8 cellular contexts compared by ENCODE assay signal in the genomic region with DNA sequence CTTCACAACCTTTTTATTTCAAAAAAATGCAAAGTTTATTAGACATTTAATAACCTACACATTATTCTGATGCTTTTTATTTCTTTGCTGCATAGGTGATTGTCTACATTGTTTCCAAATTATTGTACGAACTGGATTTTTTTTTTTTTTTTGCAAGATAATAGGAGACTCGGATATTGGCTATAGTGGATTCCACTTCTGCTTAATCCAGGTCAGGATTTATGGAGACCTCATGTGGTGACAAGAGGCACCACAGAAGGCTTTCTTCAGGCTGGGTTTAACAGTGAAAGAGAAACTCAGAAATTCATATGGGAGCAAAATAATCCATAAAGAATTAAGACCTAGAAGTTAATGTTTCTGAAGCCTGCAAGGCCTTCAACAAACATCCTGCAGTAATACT. TPM values are rescaled to one million over a fixed set of nuclear protein-coding genes. Genes with fewer than 3 reads are reported as not detected.
DNase-seq lines count a peak whose midpoint lies in the region; ATAC-seq and TF ChIP-seq lines count a peak whose summit lies in the region.

No MANE protein-coding gene starts in this region.

- no TSS peak for BruUV-seq in PC-9 (replicated peaks; lab: Mats Ljungman, UMichigan)

- intact Hi-C loops in PC-9 (cut with micrococcal nuclease; ENCODE audit: unreplicated experiment): loop anchor here (1.0 to 5.0 kb wide), 5 partner anchors 512 to 1560 kb away; no protein-coding TSS in a partner anchor

- ATAC-seq in HG02798 (IDR thresholded peaks at IDR 0.05; ENCODE audit: poor library complexity, unreplicated experiment): no peak

- TF ChIP-seq CTCF in PC-9 (conservative IDR thresholded peaks at IDR 0.05) (0 out of 2 replicates have a peak, but pooled peaks have one; percentile 32), suprapubic skin (IDR thresholded peaks at IDR 0.05) (peak; percentile 10 to 11)

- POLR2A ChIA-PET in PC-9 (lab: Charles Lee; ENCODE audit: unreplicated experiment): no interaction called here

- no peaks in the 10 kb centered on the region for H4K20me1 ChIP-seq in PC-9 (ENCODE audit: insufficient read depth)

- TF ChIP-seq POLR2A in suprapubic skin (IDR thresholded peaks at IDR 0.05): no peak

- H3K9me2 ChIP-seq in PC-9 (ENCODE audit: insufficient read depth): no peaks in the 10 kb centered on the region

- H3K4me1 ChIP-seq in PC-9 (replicated peaks; ENCODE audit: insufficient read depth) (no peaks in the 10 kb centered on the region), suprapubic skin (peaks cover 28% of the 10 kb centered on the region)

- H3K27me3 ChIP-seq in PC-9 (ENCODE audit: insufficient read depth, low read depth): peaks cover 8% of the 10 kb centered on the region; the same call in 1 of the 2 replicates
- peaks cover 21% of the 10 kb centered on the region for H3K27me3 ChIP-seq in suprapubic skin

- H3K36me3 ChIP-seq in PC-9 (ENCODE audit: low read depth) (no peaks in the 10 kb centered on the region), suprapubic skin (no peaks in the 10 kb centered on the region)

- H3K9me3 ChIP-seq in PC-9 (ENCODE audit: insufficient read depth, low read depth) (no peaks in the 10 kb centered on the region), suprapubic skin (no peaks in the 10 kb centered on the region)

- CTCF ChIA-PET in PC-9 (lab: Charles Lee): no interaction called here

- no peak overlapping the region for H2AFZ ChIP-seq in PC-9

- H3K79me2 ChIP-seq in PC-9 (ENCODE audit: low read depth): no peaks in the 10 kb centered on the region

- WGBS in suprapubic skin: 42% methylated on average over 2 of the region's 2 CpGs

- H3K27ac ChIP-seq in PC-9 (no peak overlapping the region), suprapubic skin (no peak overlapping the region)

- no peak for TF ChIP-seq EP300 in suprapubic skin (IDR thresholded peaks at IDR 0.05)

- H3F3A ChIP-seq in PC-9 (ENCODE audit: insufficient read depth, low read depth): no peaks in the 10 kb centered on the region

- H3K4me3 ChIP-seq in PC-9 (no peak overlapping the region), suprapubic skin (no peak overlapping the region)

- peak; percentile 9 for DNase-seq in NCI-H2171 treated with DMSO at 0.1 percent for 48 hours (lab: John Stamatoyannopoulos, UW)
- no peak for DNase-seq in NCI-H2171 (lab: John Stamatoyannopoulos, UW)
- no peak for DNase-seq in PC-9
- peak; percentile 85 for DNase-seq in fibroblast of peridontal ligament (ENCODE audit: extremely low read depth)
- DNase-seq in suprapubic skin (ENCODE audit: low spot score in 2 of 2): no peak
- no peak for DNase-seq in T-helper 9 cell
- no peak for DNase-seq in T-helper 1 cell

- no peak overlapping the region for H3K4me2 ChIP-seq in PC-9

RNA-seq across cellular contexts. Expression of a gene that starts 2.4 kb away (rescaled TPM):
- total RNA-seq in PC-9 (2021) (4.8 and 5.3 TPM in 2 replicates), suprapubic skin (1 to 10 TPM; 2.5 to 4.7 (median 3.0) TPM)

Comparison
In these comparisons a context has a peak if more than half of its experiments do, and no peak if none do; other contexts are left out.
1. DNase-seq: peak in NCI-H2171 treated with DMSO at 0.1 percent for 48 hours (single experiment) and fibroblast of peridontal ligament (single experiment); none in NCI-H2171 (single experiment), PC-9 (0 of 2), suprapubic skin (0 of 2), T-helper 9 cell (single experiment) and T-helper 1 cell (0 of 5).